17 cellular contexts compared by ENCODE assay signal in genomic region chr6:14671937-14672336, GRCh38.
DNase-seq lines count a peak whose midpoint lies in the region; ATAC-seq and TF ChIP-seq lines count a peak whose summit lies in the region.
"Had no signal": no experiment of that assay in that cellular context is flagged by ENCODE, and none has a peak within 500 bp of the region (broad histone marks: within the 10 kb centered on the region; RNA-seq: fewer than 3 reads in every experiment).

No MANE protein-coding gene starts in this region.

- H3K18ac ChIP-seq in mesenchymal stem cell (ENCODE audit: low read depth in 1 of 2, low read length in 2 of 2) = no peak overlapping the region

- H3K9ac ChIP-seq in mesenchymal stem cell (ENCODE audit: low read length) = peak overlapping the region; percentile 25

- peak overlapping the region; percentile 19 for H3K27ac Mint-ChIP-seq in activated T-helper 17 cell treated with anti-CD3 and anti-CD28 coated beads, Interleukin-2, amount 50 U/mL, for 72 hours
- H3K27ac Mint-ChIP-seq: B cell had no signal

- no peak overlapping the region for H3K4me3 ChIP-seq in AG04450 (ENCODE audit: low read depth, low read length)
- H3K4me3 ChIP-seq in mesenchymal stem cell (ENCODE audit: insufficient read depth in 1 of 2, low read depth in 1 of 2, low read length in 2 of 2) = peak overlapping the region in 1 of 2 experiments; percentile 20
- H3K4me3 ChIP-seq: MG63, PC-9 had no signal

- no peak overlapping the region for H2BK5ac ChIP-seq in mesenchymal stem cell (ENCODE audit: low read depth, low read length, poor library complexity, severe bottlenecking)

- DNase-seq in AG04450 (ENCODE audit: low read depth, low spot score) (no peak), mesenchymal stem cell (no peak), NCI-H774 (lab: John Stamatoyannopoulos, UW) (no peak), G401 (ENCODE audit: low spot score) (no peak), kidney glomerular epithelial cell (lab: John Stamatoyannopoulos, UW) (no peak)
- DNase-seq: Calu3; H7; Kasumi-1; NK-92 treated with Interleukin-12 subunit alpha and Interleukin-12 subunit beta, amount 100 ng/mL, for 24 hours; SHP77; T-helper 1 cell had no signal

- no peak overlapping the region for H3K4me2 ChIP-seq in mesenchymal stem cell (ENCODE audit: low read length, poor library complexity, severe bottlenecking)

- H3K14ac ChIP-seq in mesenchymal stem cell (ENCODE audit: low read length in 2 of 2) = no peak overlapping the region

- no peak overlapping the region for H2BK12ac ChIP-seq in mesenchymal stem cell (ENCODE audit: low read length in 2 of 2)

- CTCF ChIA-PET in AG04450 (lab: Charles Lee) = no interaction called here

- no peak overlapping the region for H2BK15ac ChIP-seq in mesenchymal stem cell (ENCODE audit: low read depth, poor library complexity, severe bottlenecking)

- H3K4ac ChIP-seq in mesenchymal stem cell (ENCODE audit: low read depth in 1 of 2, low read length in 2 of 2) = no peak overlapping the region

- no peaks in the 10 kb centered on the region for H3K36me3 Mint-ChIP-seq in activated T-helper 17 cell treated with anti-CD3 and anti-CD28 coated beads, Interleukin-2, amount 50 U/mL, for 72 hours (ENCODE audit: low read depth)

- POLR2A ChIA-PET in AG04450 (lab: Yijun Ruan, JAX) = interaction anchor here (0.6 kb wide), 1 partner anchor 99 kb away, joined by 3 read pairs; no protein-coding TSS in a partner anchor

- H3K23ac ChIP-seq in mesenchymal stem cell (ENCODE audit: low read length in 2 of 2) = no peak overlapping the region

- H3K27ac ChIP-seq in AG04450 (ENCODE audit: low read depth, low read length) (peak overlapping the region; percentile 39), KOPT-K1 (ENCODE audit: low read depth, low read length, poor library complexity, severe bottlenecking) (peak overlapping the region; percentile 5), mesenchymal stem cell (ENCODE audit: low read length, poor library complexity, severe bottlenecking) (no peak overlapping the region)
- H3K27ac ChIP-seq: PC-9 had no signal

- no peaks in the 10 kb centered on the region for H3K79me1 ChIP-seq in mesenchymal stem cell (replicated peaks; ENCODE audit: low read length, poor library complexity, severe bottlenecking)

- no peaks in the 10 kb centered on the region for H3K27me3 ChIP-seq in AG04450 (ENCODE audit: control insufficient read depth, insufficient read depth, low read length)
- no peaks in the 10 kb centered on the region for H3K27me3 ChIP-seq in mesenchymal stem cell (ENCODE audit: control insufficient read depth in 1 of 2, insufficient read depth in 1 of 2, low read length in 2 of 2)
- H3K27me3 ChIP-seq: MG63 had no signal

- H4K8ac ChIP-seq in mesenchymal stem cell (ENCODE audit: low read length) = no peak overlapping the region

- peaks cover 2% of the 10 kb centered on the region for H3K4me1 ChIP-seq in mesenchymal stem cell (ENCODE audit: control insufficient read depth, insufficient read depth, low read depth, low read length)

- TF ChIP-seq CTCF in AG04450 (IDR thresholded peaks at IDR 0.05; ENCODE audit: low read depth, low read length) = no peak

- no peak overlapping the region for H2AFZ ChIP-seq in mesenchymal stem cell (ENCODE audit: low read depth, low read length)
- H2AFZ ChIP-seq: PC-9 had no signal

- 80% methylated on average over 1 of the region's 1 CpG for WGBS in mesenchymal stem cell

- H3K9me3 Mint-ChIP-seq in activated T-helper 17 cell treated with anti-CD3 and anti-CD28 coated beads, Interleukin-2, amount 50 U/mL, for 72 hours = no peaks in the 10 kb centered on the region

- no peak overlapping the region for H3K4me3 Mint-ChIP-seq in activated T-helper 17 cell treated with anti-CD3 and anti-CD28 coated beads, Interleukin-2, amount 50 U/mL, for 72 hours
- H3K4me3 Mint-ChIP-seq: B cell had no signal

- H4K91ac ChIP-seq in mesenchymal stem cell (ENCODE audit: low read length) = no peak overlapping the region

- in situ Hi-C loops in G401 (cut with HindIII; ENCODE audit: low sequenced_read_pairs) = no loop called here

- H3K4me1 Mint-ChIP-seq in activated T-helper 17 cell treated with anti-CD3 and anti-CD28 coated beads, Interleukin-2, amount 50 U/mL, for 72 hours = peaks cover 32% of the 10 kb centered on the region

- H3K9me3 ChIP-seq in AG04450 (ENCODE audit: control insufficient read depth, insufficient read depth, low read length) = no peaks in the 10 kb centered on the region; the same call in 1 of the 2 replicates
- no peaks in the 10 kb centered on the region for H3K9me3 ChIP-seq in KOPT-K1 (ENCODE audit: insufficient read depth, low read length, poor library complexity, severe bottlenecking)
- H3K9me3 ChIP-seq in mesenchymal stem cell (ENCODE audit: control insufficient read depth, low read length) = no peaks in the 10 kb centered on the region
- H3K9me3 ChIP-seq: MG63 had no signal

- H3K27me3 Mint-ChIP-seq in activated T-helper 17 cell treated with anti-CD3 and anti-CD28 coated beads, Interleukin-2, amount 50 U/mL, for 72 hours = no peaks in the 10 kb centered on the region
- H3K27me3 Mint-ChIP-seq: B cell had no signal

- H2AK5ac ChIP-seq in mesenchymal stem cell (ENCODE audit: low read length, severe bottlenecking) = no peak overlapping the region

- H3K36me3 ChIP-seq in KOPT-K1 (ENCODE audit: insufficient read depth, low read length) = no peaks in the 10 kb centered on the region
- no peaks in the 10 kb centered on the region for H3K36me3 ChIP-seq in mesenchymal stem cell (ENCODE audit: control insufficient read depth in 1 of 2, insufficient read depth in 2 of 2, low read depth in 1 of 2, low read length in 2 of 2)
- H3K36me3 ChIP-seq: MG63 had no signal

- no peak overlapping the region for H2BK120ac ChIP-seq in mesenchymal stem cell (ENCODE audit: low read depth, low read length)

- no peak for ATAC-seq in activated T-helper 17 cell treated with anti-CD3 and anti-CD28 coated beads, Interleukin-2, amount 50 U/mL, for 72 hours (replicated peaks)
- no peak for ATAC-seq in GM19467 (IDR thresholded peaks at IDR 0.05; ENCODE audit: unreplicated experiment)
